Comparison of ENCODE assay signal across 8 cellular contexts in the genomic region with DNA sequence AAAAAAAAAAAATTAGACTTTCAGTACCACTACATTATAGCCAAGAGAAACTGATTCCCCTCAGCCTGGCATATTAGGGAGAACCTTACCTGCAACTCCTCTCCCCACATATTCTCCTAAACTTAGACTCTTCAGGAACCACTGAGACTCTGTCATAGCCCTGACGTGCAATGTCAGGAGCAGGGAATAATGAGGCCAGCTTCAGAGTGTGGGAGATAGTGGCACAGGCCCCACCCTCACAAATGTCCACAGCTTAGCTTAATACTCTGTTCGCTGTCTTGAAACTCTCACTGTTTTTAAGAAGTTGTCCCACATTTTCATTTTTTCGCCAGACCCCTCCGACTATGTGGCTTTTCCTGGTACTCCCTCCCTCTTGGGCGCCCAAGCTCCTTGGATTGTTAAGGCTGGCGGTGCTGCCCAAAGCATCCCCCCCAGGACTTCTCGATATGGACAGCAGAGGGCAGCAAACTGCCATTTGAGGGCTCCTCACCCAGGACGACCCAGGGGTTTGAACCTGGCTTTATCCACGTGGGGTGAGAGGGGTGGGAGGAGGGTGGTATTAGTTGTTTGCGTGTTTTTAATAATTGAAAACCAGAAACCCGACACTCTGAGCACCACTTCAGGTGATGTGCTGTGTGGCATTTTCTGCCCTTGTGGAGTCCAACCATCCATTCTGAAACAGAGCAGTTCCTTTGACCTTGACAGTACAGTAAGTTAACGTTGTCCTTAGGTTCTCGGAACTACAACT. TPM values are rescaled to one million over a fixed set of nuclear protein-coding genes. Genes with fewer than 3 reads are reported as not detected.
DNase-seq lines count a peak whose midpoint lies in the region; ATAC-seq and TF ChIP-seq lines count a peak whose summit lies in the region.

No MANE protein-coding gene starts in this region.

- peaks cover 5% of the 10 kb centered on the region for H3K4me1 ChIP-seq in lower lobe of right lung

- ATAC-seq in HG02885 (IDR thresholded peaks at IDR 0.05; ENCODE audit: poor library complexity, unreplicated experiment) (peak; percentile 86), lower lobe of right lung (peak; percentile 87 to 94)

- H3K9me3 ChIP-seq in lower lobe of right lung, result no peaks in the 10 kb centered on the region

- no peaks in the 10 kb centered on the region for H3K27me3 ChIP-seq in lower lobe of right lung (ENCODE audit: low read depth)

- DNase-seq in activated gamma-delta T cell treated with Interleukin-2 at 50 U/mL for 16 hours (peak; percentile 51), activated gamma-delta T cell (lab: John Stamatoyannopoulos, UW) (no peak), NCI-H2196 treated with DMSO at 0.1 percent for 48 hours (lab: John Stamatoyannopoulos, UW; ENCODE audit: unreplicated experiment) (peak; percentile 33), coronary artery (ENCODE audit: low spot score) (no peak), lower lobe of right lung (peak; percentile 59)
- peak; percentile 75 for DNase-seq in activated CD4-positive, alpha-beta T cell treated with anti-CD3 and anti-CD28 coated beads for 48 hours
- DNase-seq in stimulated activated CD8-positive, alpha-beta memory T cell treated with anti-CD3 and anti-CD28 coated beads, Interleukin-12 subunit alpha, Interleukin-12 subunit beta, amount 100 ng/mL, for 24 hours (ENCODE audit: extremely low read depth), result peak; percentile 8

- intact Hi-C loops in lower lobe of right lung (cut with DNase I), result loop anchor here (10.0 kb wide), 1 partner anchor 181 kb away; no protein-coding TSS in a partner anchor

- no peaks in the 10 kb centered on the region for H3K36me3 ChIP-seq in lower lobe of right lung

- TF ChIP-seq CTCF in coronary artery (IDR thresholded peaks at IDR 0.05) (peak; percentile 71), lower lobe of right lung (IDR thresholded peaks at IDR 0.05) (peak; percentile 82)

- H3K4me3 ChIP-seq in coronary artery, result no peak overlapping the region
- no peak overlapping the region for H3K4me3 ChIP-seq in lower lobe of right lung

- H3K27ac ChIP-seq in coronary artery, result no peak overlapping the region
- H3K27ac ChIP-seq in lower lobe of right lung, result no peak overlapping the region

RNA-seq across cellular contexts. Expression of gene RASSF10, which starts 45.2 kb away (rescaled TPM):
- 4.3 TPM for total RNA-seq in lower lobe of right lung

Comparison
In these comparisons a context has a peak if more than half of its experiments do, and no peak if none do; other contexts are left out.
1. DNase-seq: peak in activated gamma-delta T cell treated with Interleukin-2 at 50 U/mL for 16 hours (single experiment), NCI-H2196 treated with DMSO at 0.1 percent for 48 hours (single experiment), activated CD4-positive, alpha-beta T cell treated with anti-CD3 and anti-CD28 coated beads for 48 hours (single experiment), lower lobe of right lung (single experiment) and stimulated activated CD8-positive, alpha-beta memory T cell treated with anti-CD3 and anti-CD28 coated beads, Interleukin-12 subunit alpha, Interleukin-12 subunit beta, amount 100 ng/mL, for 24 hours (single experiment); none in activated gamma-delta T cell (single experiment) and coronary artery (single experiment).